In genomic region chr6:49549691-49550412, GRCh38 we compare ENCODE assay signal across 9 cellular contexts. TPM values are rescaled to one million over a fixed set of nuclear protein-coding genes. Genes with fewer than 3 reads are reported as not detected.
DNase-seq lines count a peak whose midpoint lies in the region; ATAC-seq and TF ChIP-seq lines count a peak whose summit lies in the region.
"Had no signal": no experiment of that assay in that cellular context is flagged by ENCODE, and none has a peak within 500 bp of the region (broad histone marks: within the 10 kb centered on the region; RNA-seq: fewer than 3 reads in every experiment).

No MANE protein-coding gene starts in this region.

- H3K4me1 Mint-ChIP-seq in chondrocyte (ENCODE audit: low read depth): peaks cover 18% of the 10 kb centered on the region
- H3K4me1 Mint-ChIP-seq in mesothelial cell of epicardium: peaks cover 41% of the 10 kb centered on the region

- no peaks in the 10 kb centered on the region for H3K36me3 ChIP-seq in cardiac muscle cell
- H3K36me3 ChIP-seq in upper lobe of right lung: no peaks in the 10 kb centered on the region

- H3K27me3 Mint-ChIP-seq in chondrocyte (ENCODE audit: low read depth): peaks cover 49% of the 10 kb centered on the region
- H3K27me3 Mint-ChIP-seq in mesothelial cell of epicardium (ENCODE audit: low read depth): peaks cover 22% of the 10 kb centered on the region

- H3K4me3 ChIP-seq in cardiac muscle cell (peak overlapping the region; percentile 22), upper lobe of right lung (peak overlapping the region; percentile 42)

- TF ChIP-seq CTCF in cardiac muscle cell (IDR thresholded peaks at IDR 0.05; ENCODE audit: low read depth, low read length): no peak
- no peak for TF ChIP-seq CTCF in chondrocyte (IDR thresholded peaks at IDR 0.05)
- TF ChIP-seq CTCF in mesothelial cell of epicardium (IDR thresholded peaks at IDR 0.05; ENCODE audit: unreplicated experiment): no peak
- no peak for TF ChIP-seq CTCF in upper lobe of right lung (IDR thresholded peaks at IDR 0.05)

- H3K27ac ChIP-seq in cardiac muscle cell (no peak overlapping the region), upper lobe of right lung (no peak overlapping the region)

- H3K36me3 Mint-ChIP-seq in chondrocyte (ENCODE audit: low read depth) (no peaks in the 10 kb centered on the region), mesothelial cell of epicardium (no peaks in the 10 kb centered on the region)

- H3K27me3 ChIP-seq in cardiac muscle cell (peaks cover 58% of the 10 kb centered on the region), upper lobe of right lung (peaks cover 21% of the 10 kb centered on the region)

- DNase-seq in cardiac muscle cell (ENCODE audit: low read depth in 1 of 2, low spot score in 1 of 2): no peak
- DNase-seq in Right ventricle myocardium inferior (ENCODE audit: missing footprints): no peak
- no peak for DNase-seq in chondrocyte (ENCODE audit: low spot score)
- DNase-seq in mesothelial cell of epicardium (ENCODE audit: low spot score in 2 of 2, unreplicated experiment in 2 of 2): no peak
- no peak for DNase-seq in upper lobe of right lung
- DNase-seq in HuH-7 (ENCODE audit: low spot score): no peak
- DNase-seq in NCI-H1694 (lab: John Stamatoyannopoulos, UW): no peak
- DNase-seq: T1000 had no signal

- H3K27ac Mint-ChIP-seq in chondrocyte (ENCODE audit: unreplicated experiment): no peak overlapping the region
- H3K27ac Mint-ChIP-seq in mesothelial cell of epicardium: peak overlapping the region; percentile 61

- ATAC-seq in Right ventricle myocardium inferior (no peak), upper lobe of right lung (no peak), HG03039 (IDR thresholded peaks at IDR 0.05; ENCODE audit: unreplicated experiment) (no peak)

- H3K4me3 Mint-ChIP-seq in chondrocyte (ENCODE audit: unreplicated experiment): peak overlapping the region; percentile 54
- H3K4me3 Mint-ChIP-seq in mesothelial cell of epicardium: peak overlapping the region; percentile 78

- intact Hi-C loops in Right ventricle myocardium inferior (cut with DNase I) (no loop called here), upper lobe of right lung (cut with DNase I) (no loop called here)

- peaks cover 13% of the 10 kb centered on the region for H3K4me1 ChIP-seq in cardiac muscle cell (ENCODE audit: low read depth)
- H3K4me1 ChIP-seq in upper lobe of right lung: peaks cover 13% of the 10 kb centered on the region

- H3K9me3 Mint-ChIP-seq in chondrocyte (ENCODE audit: low read depth) (no peaks in the 10 kb centered on the region), mesothelial cell of epicardium (no peaks in the 10 kb centered on the region)

- H3K9me3 ChIP-seq in cardiac muscle cell (ENCODE audit: low read depth) (no peaks in the 10 kb centered on the region), upper lobe of right lung (no peaks in the 10 kb centered on the region)

RNA-seq across cellular contexts. Expression of gene C6orf141, which starts 0.6 kb away (rescaled TPM):
- total RNA-seq in cardiac muscle cell (0.54 TPM in 1 of 2 replicates, not detected in the other), Right ventricle myocardium inferior (not detected), chondrocyte (not detected in 3 replicates), mesothelial cell of epicardium (6.0 to 8.2 TPM (median 6.5 TPM) in 3 replicates), upper lobe of right lung (2.1 TPM)
- polyA plus RNA-seq in cardiac muscle cell: 0.67 and 0.98 TPM in 2 replicates

RNA-seq across cellular contexts. Expression of gene GLYATL3, which starts 50.1 kb away (rescaled TPM):
- total RNA-seq in cardiac muscle cell (not detected in 2 replicates), Right ventricle myocardium inferior (not detected), chondrocyte (not detected in 3 replicates), mesothelial cell of epicardium (not detected in 3 replicates), upper lobe of right lung (not detected)
- polyA plus RNA-seq in cardiac muscle cell: not detected in 2 replicates
